In the genomic region with DNA sequence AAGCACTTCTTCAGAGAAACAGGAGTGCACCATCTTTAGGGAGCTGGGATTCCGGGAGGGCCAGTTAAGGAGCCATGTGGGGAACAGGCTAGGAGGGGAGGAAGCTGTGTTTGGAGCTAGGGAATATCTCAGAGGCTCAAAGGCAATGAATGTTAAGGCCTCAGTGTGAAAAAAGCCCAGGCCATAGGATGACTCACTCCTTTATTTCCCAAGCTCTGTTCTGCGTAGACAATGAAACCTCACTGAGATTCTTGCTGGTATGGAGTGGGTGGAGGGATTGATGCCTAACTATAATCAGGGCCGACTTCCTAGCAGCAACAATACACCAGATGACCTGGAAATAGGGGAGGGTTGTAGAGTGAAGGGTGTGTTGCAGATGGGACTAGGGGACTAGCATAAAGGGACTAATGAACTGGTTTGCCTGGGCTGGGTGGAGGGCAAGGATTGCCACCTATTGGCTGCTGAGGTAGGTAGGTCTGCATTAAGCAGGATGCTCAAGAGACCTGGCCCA, we compare ENCODE assay signal across 1 cellular context.
A peak's percentile ranks its signal among the peaks of the same experiment; 100 is the strongest.
TF ChIP-seq lines count a peak whose summit lies in the region.

No MANE protein-coding gene starts in this region.

TF ChIP-seq in endothelial cell of umbilical vein, 7 proteins besides CTCF, POLR2A, EP300 and RAD21 (continued from another document):
- TF ChIP-seq, protein P1, sequence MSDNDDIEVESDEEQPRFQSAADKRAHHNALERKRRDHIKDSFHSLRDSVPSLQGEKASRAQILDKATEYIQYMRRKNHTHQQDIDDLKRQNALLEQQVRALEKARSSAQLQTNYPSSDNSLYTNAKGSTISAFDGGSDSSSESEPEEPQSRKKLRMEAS (IDR thresholded peaks at IDR 0.05; ENCODE audit: insufficient read depth, insufficient read length), result no peak
- peak; percentile 20 for TF ChIP-seq GATA2 (IDR thresholded peaks at IDR 0.05; ENCODE audit: insufficient read depth, insufficient read length, low read depth, low read length)
